In the genomic region with DNA sequence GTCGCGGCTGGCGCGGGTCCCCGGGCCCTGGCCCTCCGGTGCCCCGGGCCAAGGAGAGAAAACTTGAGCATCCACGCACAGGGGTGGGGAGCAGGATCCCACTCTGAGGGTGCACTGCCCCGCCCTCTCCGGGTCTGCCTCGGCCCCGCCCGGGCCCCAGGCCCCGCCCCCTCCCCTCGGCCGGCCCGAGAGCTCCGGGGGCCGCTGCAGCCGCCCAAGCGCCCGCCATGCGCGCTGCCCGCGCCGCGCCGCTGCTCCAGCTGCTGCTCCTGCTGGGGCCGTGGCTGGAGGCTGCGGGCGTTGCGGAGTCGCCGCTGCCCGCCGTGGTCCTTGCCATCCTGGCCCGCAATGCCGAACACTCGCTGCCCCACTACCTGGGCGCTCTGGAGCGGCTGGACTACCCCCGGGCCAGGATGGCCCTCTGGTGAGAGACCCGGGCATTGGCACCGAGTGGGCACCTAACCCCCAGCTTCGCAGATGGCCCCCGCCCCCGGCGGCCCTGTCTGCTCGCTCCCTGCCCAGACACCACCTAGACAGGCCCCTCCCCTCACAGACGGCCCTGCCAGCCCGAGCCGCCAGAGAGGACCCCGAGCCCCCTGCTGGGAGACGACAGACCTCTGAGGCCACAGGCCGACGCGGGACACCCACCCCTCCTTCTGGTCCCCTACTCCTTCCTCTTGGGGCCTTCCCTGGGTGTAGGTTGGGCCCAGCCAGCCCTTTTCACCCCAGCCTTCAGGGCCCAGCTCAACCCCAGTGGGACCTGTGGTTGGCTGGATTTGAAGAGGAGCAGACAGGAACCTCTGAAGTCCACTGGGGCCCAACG, we compare ENCODE assay signal across 8 cellular contexts. TPM values are rescaled to one million over a fixed set of nuclear protein-coding genes. Genes with fewer than 3 reads are reported as not detected.
DNase-seq lines count a peak whose midpoint lies in the region; ATAC-seq and TF ChIP-seq lines count a peak whose summit lies in the region.

CERCAM (plus strand) TSS at position 207 of the 823 bp plus-strand sequence; CDS start at position 228, 21 bp downstream.

- H3K36me3 ChIP-seq in mammary epithelial cell (ENCODE audit: insufficient read depth, low read length) (no peaks in the 10 kb centered on the region), smooth muscle cell (ENCODE audit: low read depth) (no peaks in the 10 kb centered on the region)

- no peak within 1 kb of the TSS for H3K27ac ChIP-seq in HL-60 (replicated peaks)
- peak within 1 kb of the TSS; percentile 24 for H3K27ac ChIP-seq in mammary epithelial cell (ENCODE audit: insufficient read depth, low read depth, low read length)
- peak within 1 kb of the TSS; percentile 80 for H3K27ac ChIP-seq in smooth muscle cell (ENCODE audit: low read depth)

- intact Hi-C loops in mammary epithelial cell (cut with micrococcal nuclease): loop anchor here (1.0 to 5.0 kb wide), 2 partner anchors 230 to 606 kb away; partner anchors contain the start of genes CIZ1 and SH3GLB2

- DNase-seq in COLO668 (lab: John Stamatoyannopoulos, UW; ENCODE audit: unreplicated experiment) (peak; percentile 52), HL-60 (ENCODE audit: low read depth in 1 of 2, low spot score in 1 of 2) (no peak), T-helper 9 cell (peak; percentile 35), mammary epithelial cell (peak; percentile 36), iPS-NIHi7 (ENCODE audit: extremely low spot score) (peak; percentile 83), smooth muscle cell (lab: John Stamatoyannopoulos, UW; ENCODE audit: unreplicated experiment) (peak; percentile 71)

- ATAC-seq in GM19455 (IDR thresholded peaks at IDR 0.05; ENCODE audit: unreplicated experiment): peak; percentile 81
- no peak for ATAC-seq in GM18873 (IDR thresholded peaks at IDR 0.05; ENCODE audit: low FRiP score, unreplicated experiment)

- in situ Hi-C loops in mammary epithelial cell (cut with MboI; ENCODE audit: low sequenced_read_pairs in 2 of 2): no loop called here

- no TSS peak for BruUV-seq in mammary epithelial cell (replicated peaks; lab: Mats Ljungman, UMichigan)

- H3K9me3 ChIP-seq in mammary epithelial cell (replicated peaks; ENCODE audit: insufficient read depth, low read length): no peaks in the 10 kb centered on the region
- no peaks in the 10 kb centered on the region for H3K9me3 ChIP-seq in smooth muscle cell (replicated peaks; ENCODE audit: low read depth)

- dilution Hi-C loops in mammary epithelial cell (cut with HindIII; ENCODE audit: low sequenced_read_pairs): no loop called here

- TF ChIP-seq CTCF in HL-60 (IDR thresholded peaks at IDR 0.05; ENCODE audit: insufficient read depth, low read length) (no peak), mammary epithelial cell (conservative IDR thresholded peaks at IDR 0.05 in 1 of 2, IDR thresholded peaks at IDR 0.05 in 1 of 2; ENCODE audit: extremely low read depth in 1 of 2, insufficient read depth in 1 of 2, low read depth in 1 of 2, low read length in 2 of 2) (no peak), smooth muscle cell (IDR thresholded peaks at IDR 0.05; ENCODE audit: borderline replicate concordance, insufficient read depth, poor library complexity, severe bottlenecking) (peak; percentile 5)

- 0% methylated on average over 1 of the region's 59 CpGs for WGBS in mammary epithelial cell (ENCODE audit: low coverage, missing lambda C conversion rate)
- WGBS in smooth muscle cell (ENCODE audit: low lambda C conversion rate): under 1% methylated on average over 30 of the region's 59 CpGs

- H3F3A ChIP-seq in smooth muscle cell (ENCODE audit: low read depth): no peaks in the 10 kb centered on the region

- H4K20me1 ChIP-seq in mammary epithelial cell (ENCODE audit: insufficient read depth, low read length): no peaks in the 10 kb centered on the region
- H4K20me1 ChIP-seq in smooth muscle cell (ENCODE audit: low read depth): no peaks in the 10 kb centered on the region

- CTCF ChIA-PET in mammary epithelial cell (lab: Charles Lee; ENCODE audit: low non-redundant PET): interaction anchor here (0.6 to 1.2 kb wide), 5 partner anchors 18 to 814 kb away, joined by 3 to 13 read pairs (median 7); partner anchors contain the start of gene URM1

- H3K27me3 ChIP-seq in HL-60 (ENCODE audit: insufficient read depth, poor library complexity, severe bottlenecking) (peaks cover 17% of the 10 kb centered on the region), mammary epithelial cell (ENCODE audit: insufficient read depth, low read length) (no peaks in the 10 kb centered on the region), smooth muscle cell (ENCODE audit: low read depth) (no peaks in the 10 kb centered on the region)

- peak within 1 kb of the TSS; percentile 42 for H3K9ac ChIP-seq in mammary epithelial cell (ENCODE audit: insufficient read depth, low read length)
- H3K9ac ChIP-seq in smooth muscle cell (ENCODE audit: low read depth): peak within 1 kb of the TSS; percentile 86

- H3K4me3 ChIP-seq in HL-60 (replicated peaks; ENCODE audit: insufficient read depth, low read length) (peak within 1 kb of the TSS; percentile 70), mammary epithelial cell (replicated peaks in 1 of 3; ENCODE audit: insufficient read depth in 1 of 3, low read depth in 2 of 3, low read length in 3 of 3) (peak within 1 kb of the TSS; percentile 63 to 80 (median 71)), smooth muscle cell (peak within 1 kb of the TSS; percentile 98)

- H3K4me1 ChIP-seq in mammary epithelial cell (ENCODE audit: insufficient read depth, low read length) (peaks cover 27% of the 10 kb centered on the region), smooth muscle cell (ENCODE audit: low read depth) (no peaks in the 10 kb centered on the region)

- H3K4me2 ChIP-seq in mammary epithelial cell (ENCODE audit: insufficient read depth, low read depth, low read length) (peak within 1 kb of the TSS; percentile 100), smooth muscle cell (peak within 1 kb of the TSS; percentile 100)

- H2AFZ ChIP-seq in mammary epithelial cell (ENCODE audit: low read depth, low read length): peak within 1 kb of the TSS; percentile 97
- peak within 1 kb of the TSS; percentile 98 for H2AFZ ChIP-seq in smooth muscle cell (ENCODE audit: low read depth)

- H3K79me2 ChIP-seq in mammary epithelial cell (ENCODE audit: insufficient read depth, low read length) (no peaks in the 10 kb centered on the region), smooth muscle cell (ENCODE audit: low read depth) (peaks cover 5% of the 10 kb centered on the region)

RNA-seq across cellular contexts. Expression of gene CERCAM, which starts in this region (rescaled TPM):
- 10 to 100 TPM; 65.2 to 69.3 TPM for total RNA-seq in mammary epithelial cell
- 50.7 TPM for polyA plus RNA-seq in mammary epithelial cell
- 31.4 TPM for polyA minus RNA-seq in mammary epithelial cell
- 116 and 129 TPM in 2 replicates for total RNA-seq in smooth muscle cell
- 310 and 357 TPM in 2 replicates for polyA plus RNA-seq in smooth muscle cell

Comparison
In these comparisons a context has a peak if more than half of its experiments do, and no peak if none do; other contexts are left out.
1. DNase-seq: peak in COLO668 (single experiment), T-helper 9 cell (single experiment), mammary epithelial cell (single experiment), iPS-NIHi7 (single experiment) and smooth muscle cell (single experiment); none in HL-60 (0 of 2).
2. Peak in every context shown above with its lines, with median percentiles within 50 percentile points of each other: H3K4me3 ChIP-seq.